In the genomic region with DNA sequence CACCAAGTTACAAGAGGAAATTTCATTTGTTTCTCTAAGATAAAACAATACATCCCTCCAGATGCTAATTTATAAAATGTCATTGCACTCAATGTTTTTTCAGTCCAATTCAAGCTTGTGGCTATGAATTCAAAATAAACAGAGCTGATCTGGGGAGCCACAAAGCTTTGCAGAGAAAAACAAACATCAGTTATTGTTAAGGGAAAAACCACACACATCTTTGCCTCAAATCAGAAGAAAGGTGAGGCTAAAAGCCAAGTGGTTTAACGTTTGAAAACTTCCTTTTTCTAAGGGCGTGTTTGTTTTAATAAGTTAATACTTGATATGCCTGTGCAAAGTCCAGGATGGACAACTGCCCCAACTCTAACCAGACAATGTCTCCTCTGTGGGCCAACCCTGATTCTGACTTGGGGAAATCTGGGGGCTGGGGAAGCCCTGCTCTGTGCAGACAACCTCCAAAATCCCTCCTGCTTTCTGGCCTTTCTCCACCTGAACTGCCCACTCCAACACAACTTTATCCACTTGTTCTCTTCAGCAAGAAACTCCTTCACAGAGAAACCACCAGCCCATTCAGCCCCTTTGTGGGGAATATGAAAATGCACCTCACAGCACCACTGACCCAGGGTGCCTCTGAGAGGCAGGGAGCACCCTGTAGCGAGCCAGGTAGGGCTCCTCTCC, we compare ENCODE assay signal across 1 cellular context.
TF ChIP-seq lines count a peak whose summit lies in the region.

No MANE protein-coding gene starts in this region.

TF ChIP-seq in GM12878, 131 proteins besides CTCF, POLR2A, EP300 and RAD21 (continued from another document):
- TF ChIP-seq PRDM15 (CRISPR knock-in tag; IDR thresholded peaks at IDR 0.05) (no peak), JUND (IDR thresholded peaks at IDR 0.05; ENCODE audit: low read depth, low read length) (no peak), MTA2 (IDR thresholded peaks at IDR 0.05; ENCODE audit: low read depth) (peak; percentile 55), KDM1A (IDR thresholded peaks at IDR 0.05; ENCODE audit: borderline replicate concordance) (no peak), GATAD2B (conservative IDR thresholded peaks at IDR 0.05; ENCODE audit: low read depth) (0 out of 2 replicates have a peak, but pooled peaks have one; percentile 41), STAT1 (conservative IDR thresholded peaks at IDR 0.05) (no peak), BHLHE40 (IDR thresholded peaks at IDR 0.05; ENCODE audit: borderline replicate concordance in 1 of 2, low read depth in 2 of 2, low read length in 1 of 2) (peak in 1 of 2 experiments; percentile 16; a peak in 1 of 4 replicates), MTA3 (IDR thresholded peaks at IDR 0.05; ENCODE audit: borderline replicate concordance, low read length) (no peak), KAT2A (conservative IDR thresholded peaks at IDR 0.05; ENCODE audit: control insufficient read depth, low read depth, low read length) (no peak), MYB (IDR thresholded peaks at IDR 0.05; ENCODE audit: borderline replicate concordance, low read depth, low read length) (0 out of 2 replicates have a peak, but pooled peaks have one; percentile 56), IRF4 (IDR thresholded peaks at IDR 0.05; ENCODE audit: low read depth, low read length) (no peak), NR2F1 (conservative IDR thresholded peaks at IDR 0.05) (0 out of 2 replicates have a peak, but pooled peaks have one; percentile 36), ZNF274 (IDR thresholded peaks at IDR 0.05; ENCODE audit: insufficient read depth, insufficient read length) (no peak), ATF7 (IDR thresholded peaks at IDR 0.05; ENCODE audit: low read depth) (no peak), HDGF (IDR thresholded peaks at IDR 0.05) (0 out of 2 replicates have a peak, but pooled peaks have one; percentile 31), IKZF1 (conservative IDR thresholded peaks at IDR 0.05) (peak; percentile 71), SUZ12 (IDR thresholded peaks at IDR 0.05; ENCODE audit: unreplicated experiment) (no peak), NBN (IDR thresholded peaks at IDR 0.05) (peak; percentile 50; the same call in 1 of the 2 replicates), CUX1 (IDR thresholded peaks at IDR 0.05; ENCODE audit: insufficient replicate concordance, low read depth, low read length) (peak; percentile 20)
